Comparison of ENCODE assay signal across 9 cellular contexts in genomic region chr15:40787344-40787841, GRCh38. TPM values are rescaled to one million over a fixed set of nuclear protein-coding genes. Genes with fewer than 3 reads are reported as not detected.
DNase-seq lines count a peak whose midpoint lies in the region; ATAC-seq and TF ChIP-seq lines count a peak whose summit lies in the region.
"Had no signal": no experiment of that assay in that cellular context is flagged by ENCODE, and none has a peak within 500 bp of the region (broad histone marks: within the 10 kb centered on the region; RNA-seq: fewer than 3 reads in every experiment).

No MANE protein-coding gene starts in this region.

- no peaks in the 10 kb centered on the region for H3K9me3 Mint-ChIP-seq in activated CD4-positive, alpha-beta T cell treated with anti-CD3 and anti-CD28 coated beads, Interleukin-2, amount 10 ng/mL, durations not matched to agents 24 days and 14 days

- peak overlapping the region; percentile 33 for H3K4me3 Mint-ChIP-seq in activated CD4-positive, alpha-beta T cell treated with anti-CD3 and anti-CD28 coated beads, Interleukin-2, amount 10 ng/mL, durations not matched to agents 24 days and 14 days

- no peaks in the 10 kb centered on the region for H3K27me3 Mint-ChIP-seq in activated CD4-positive, alpha-beta T cell treated with anti-CD3 and anti-CD28 coated beads, Interleukin-2, amount 10 ng/mL, durations not matched to agents 24 days and 14 days

- 8 to 15% methylated on average over 4 of the region's 4 CpGs for WGBS in sigmoid colon, 2 donors

- DNase-seq in Caki2 (ENCODE audit: low read depth) (peak; percentile 10), NCI-H1436 (lab: John Stamatoyannopoulos, UW) (peak; percentile 85), epithelial cell of esophagus (ENCODE audit: low read depth) (peak; percentile 94), sigmoid colon (peak; percentile 61), NCI-H82 treated with DMSO at 0.1 percent for 48 hours (lab: John Stamatoyannopoulos, UW; ENCODE audit: unreplicated experiment) (no peak), cerebellum (ENCODE audit: low spot score) (no peak)
- DNase-seq in activated CD4-positive, alpha-beta T cell treated with anti-CD3 and anti-CD28 coated beads, Interleukin-2, amount 10 ng/mL, durations not matched to agents 24 days and 14 days = peak; percentile 73

- no peak for TF ChIP-seq EP300 in sigmoid colon (IDR thresholded peaks at IDR 0.05)

- H3K27ac Mint-ChIP-seq in activated CD4-positive, alpha-beta T cell treated with anti-CD3 and anti-CD28 coated beads, Interleukin-2, amount 10 ng/mL, durations not matched to agents 24 days and 14 days = peak overlapping the region; percentile 55

- TF ChIP-seq POLR2A in sigmoid colon (IDR thresholded peaks at IDR 0.05) = no peak

- no peak overlapping the region for H3K27ac ChIP-seq in sigmoid colon

- H3K4me3 ChIP-seq in epithelial cell of esophagus (ENCODE audit: low read length) (no peak overlapping the region), sigmoid colon (no peak overlapping the region)

- no peaks in the 10 kb centered on the region for H3K27me3 ChIP-seq in sigmoid colon

- intact Hi-C loops in activated CD4-positive, alpha-beta T cell treated with anti-CD3 and anti-CD28 coated beads, Interleukin-2, amount 10 ng/mL, durations not matched to agents 24 days and 14 days (cut with micrococcal nuclease) = loop anchor here (2.0 kb wide), 1 partner anchor 19 kb away; the partner anchor contains the start of genes DNAJC17 and ZFYVE19
- intact Hi-C loops in sigmoid colon (cut with DNase I) = no loop called here

- TF ChIP-seq CTCF in epithelial cell of esophagus (IDR thresholded peaks at IDR 0.05; ENCODE audit: insufficient read depth, low read depth, low read length, missing control alignments) = no peak
- TF ChIP-seq CTCF in sigmoid colon (IDR thresholded peaks at IDR 0.05) = no peak

- ATAC-seq in HG03139 (IDR thresholded peaks at IDR 0.05; ENCODE audit: unreplicated experiment) = no peak

- H3K36me3 Mint-ChIP-seq in activated CD4-positive, alpha-beta T cell treated with anti-CD3 and anti-CD28 coated beads, Interleukin-2, amount 10 ng/mL, durations not matched to agents 24 days and 14 days (ENCODE audit: low read depth) = peaks cover 7% of the 10 kb centered on the region

- in situ Hi-C loops in Caki2 (cut with HindIII; ENCODE audit: low pct_unique_long_range_greater_than_20kb, low sequenced_read_pairs) = no loop called here

- peaks cover 0 to 17% (median 1%) of the 10 kb centered on the region in 4 donors for H3K36me3 ChIP-seq in sigmoid colon

- H3K4me1 ChIP-seq in sigmoid colon = peaks cover 0 to 10% (median 3%) of the 10 kb centered on the region in 4 donors

- peaks cover 27% of the 10 kb centered on the region for H3K4me1 Mint-ChIP-seq in activated CD4-positive, alpha-beta T cell treated with anti-CD3 and anti-CD28 coated beads, Interleukin-2, amount 10 ng/mL, durations not matched to agents 24 days and 14 days

- no peaks in the 10 kb centered on the region for H3K9me3 ChIP-seq in sigmoid colon

RNA-seq across cellular contexts. Expression of gene C15orf62, which starts 17.6 kb away (rescaled TPM):
- total RNA-seq in Caki2 (2014; rRNA removed; shearing (Covaris generic); ENCODE audit: low replicate concordance) = 0.27 and 0.64 TPM in 2 replicates
- total RNA-seq in activated CD4-positive, alpha-beta T cell treated with anti-CD3 and anti-CD28 coated beads, Interleukin-2, amount 10 ng/mL, durations not matched to agents 24 days and 14 days = 0.43 and 0.51 TPM in 2 replicates
- total RNA-seq in sigmoid colon (under 1 TPM in 3 of 4 donors, not detected in 1; 0.28 to 0.71 (median 0.66) TPM), cerebellum (0.27 TPM)
- 1 to 10 TPM in 1 of 3 donors, not detected in 2; 1.1 TPM for polyA plus RNA-seq in sigmoid colon
- total RNA-seq: glomerular endothelial cell had no signal

RNA-seq across cellular contexts. Expression of gene ZFYVE19, which starts 19.5 kb away (rescaled TPM):
- total RNA-seq in Caki2 (2014; rRNA removed; shearing (Covaris generic); ENCODE audit: low replicate concordance) = 88.7 and 100 TPM in 2 replicates
- total RNA-seq in activated CD4-positive, alpha-beta T cell treated with anti-CD3 and anti-CD28 coated beads, Interleukin-2, amount 10 ng/mL, durations not matched to agents 24 days and 14 days = 35.6 and 37.6 TPM in 2 replicates
- total RNA-seq in sigmoid colon (10 to 100 TPM; 17.5 to 49.6 (median 29.9) TPM), cerebellum (15.4 TPM)
- polyA plus RNA-seq in sigmoid colon = 10 to 100 TPM; 14.4 to 32.4 (median 28.7) TPM

RNA-seq across cellular contexts. Expression of gene DNAJC17, which starts 19.9 kb away (rescaled TPM):
- total RNA-seq in Caki2 (2014; rRNA removed; shearing (Covaris generic); ENCODE audit: low replicate concordance) = 51.3 and 103 TPM in 2 replicates
- 53.8 and 54.3 TPM in 2 replicates for total RNA-seq in activated CD4-positive, alpha-beta T cell treated with anti-CD3 and anti-CD28 coated beads, Interleukin-2, amount 10 ng/mL, durations not matched to agents 24 days and 14 days
- total RNA-seq in sigmoid colon = 10 to 100 TPM in 2 of 4 donors, 1 to 10 TPM in 2; 9.1 to 25.8 (median 12.8) TPM
- polyA plus RNA-seq in sigmoid colon = 10 to 100 TPM; 46.5 to 56.4 (median 46.8) TPM
- total RNA-seq in cerebellum = 15.3 TPM

RNA-seq across cellular contexts. Expression of gene GCHFR, which starts 23.5 kb away (rescaled TPM):
- 73.4 and 105 TPM in 2 replicates for total RNA-seq in Caki2 (2014; rRNA removed; shearing (Covaris generic); ENCODE audit: low replicate concordance)
- 34.7 and 37.2 TPM in 2 replicates for total RNA-seq in activated CD4-positive, alpha-beta T cell treated with anti-CD3 and anti-CD28 coated beads, Interleukin-2, amount 10 ng/mL, durations not matched to agents 24 days and 14 days
- total RNA-seq in sigmoid colon (10 to 100 TPM in 3 of 4 donors, 1 to 10 TPM in 1; 2.2 to 27.8 (median 15.8) TPM), cerebellum (3.4 TPM)
- polyA plus RNA-seq in sigmoid colon = 10 to 100 TPM; 45.0 to 71.7 (median 54.6) TPM

RNA-seq across cellular contexts. Expression of gene RMDN3, which starts 32.3 kb away (rescaled TPM):
- 27.7 and 29.0 TPM in 2 replicates for total RNA-seq in Caki2 (2014; rRNA removed; shearing (Covaris generic); ENCODE audit: low replicate concordance)
- 36.1 and 38.9 TPM in 2 replicates for total RNA-seq in activated CD4-positive, alpha-beta T cell treated with anti-CD3 and anti-CD28 coated beads, Interleukin-2, amount 10 ng/mL, durations not matched to agents 24 days and 14 days
- 10 to 100 TPM; 20.8 to 26.4 (median 22.4) TPM for total RNA-seq in sigmoid colon
- polyA plus RNA-seq in sigmoid colon = 10 to 100 TPM in 1 of 3 donors, 1 to 10 TPM in 2; 7.9 to 32.7 (median 9.6) TPM
- total RNA-seq in cerebellum = 15.4 TPM

Comparison
In these comparisons a context has a peak if more than half of its experiments do, and no peak if none do; other contexts are left out.
1. DNase-seq: peak in Caki2 (single experiment), NCI-H1436 (single experiment), activated CD4-positive, alpha-beta T cell treated with anti-CD3 and anti-CD28 coated beads, Interleukin-2, amount 10 ng/mL, durations not matched to agents 24 days and 14 days (single experiment), epithelial cell of esophagus (single experiment) and sigmoid colon (single experiment); none in NCI-H82 treated with DMSO at 0.1 percent for 48 hours (single experiment) and cerebellum (single experiment).